8 cellular contexts compared by ENCODE assay signal in the genomic region with DNA sequence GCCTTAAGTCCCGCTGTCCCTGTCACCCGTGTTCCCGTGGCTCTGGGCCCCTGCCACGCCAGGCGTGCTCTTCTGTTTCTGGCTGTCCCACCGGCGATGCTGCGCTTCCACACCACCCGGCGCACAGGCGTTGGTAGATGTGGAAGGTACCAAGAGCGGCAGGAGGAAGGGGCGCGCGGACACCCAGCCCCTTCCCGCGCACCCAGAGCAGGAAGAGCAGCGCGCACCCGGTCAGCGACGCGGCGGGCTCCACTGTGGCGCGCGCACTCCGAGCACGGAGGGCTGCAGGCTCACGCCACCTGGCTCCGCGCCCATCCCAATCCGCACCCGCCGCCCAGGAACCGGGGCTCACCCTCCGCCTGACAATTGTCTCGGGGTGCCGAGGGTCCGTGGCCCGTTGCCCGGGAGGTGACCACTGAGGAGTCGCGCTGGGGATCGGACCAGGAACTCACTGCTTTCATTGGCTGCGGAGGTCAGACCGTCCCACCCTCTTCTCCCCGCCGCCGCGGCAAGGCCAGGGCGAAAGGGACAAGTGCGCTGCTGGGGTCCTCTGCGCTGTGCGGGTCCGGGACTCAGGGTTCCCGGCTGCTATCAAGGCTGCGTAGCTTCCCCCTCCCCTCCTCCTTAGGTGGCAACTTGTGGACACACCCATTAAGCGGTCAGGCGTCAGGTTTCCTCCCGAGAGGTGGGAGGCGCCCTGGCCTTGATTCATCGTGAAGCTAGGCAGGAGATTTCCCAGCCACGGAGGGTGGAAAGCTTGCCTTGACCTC.
DNase-seq lines count a peak whose midpoint lies in the region; ATAC-seq and TF ChIP-seq lines count a peak whose summit lies in the region.

No MANE protein-coding gene starts in this region.

- ATAC-seq in HG02759 (IDR thresholded peaks at IDR 0.05; ENCODE audit: unreplicated experiment) (peak; percentile 87), mucosa of descending colon (peak; percentile 68)

- H3K27ac Mint-ChIP-seq in activated CD4-positive, alpha-beta memory T cell treated with anti-CD3 and anti-CD28 coated beads for 36 hours = no peak overlapping the region

- H3K4me1 ChIP-seq in mucosa of descending colon (ENCODE audit: low read depth) (no peaks in the 10 kb centered on the region), urinary bladder (ENCODE audit: insufficient read depth) (no peaks in the 10 kb centered on the region)

- peaks cover 7% of the 10 kb centered on the region for H3K4me1 Mint-ChIP-seq in activated CD4-positive, alpha-beta memory T cell treated with anti-CD3 and anti-CD28 coated beads for 36 hours (ENCODE audit: low read depth)

- no peaks in the 10 kb centered on the region for H3K36me3 ChIP-seq in mucosa of descending colon (ENCODE audit: low read depth)
- no peaks in the 10 kb centered on the region for H3K36me3 ChIP-seq in urinary bladder (ENCODE audit: insufficient read depth)

- CTCF ChIA-PET in activated CD4-positive, alpha-beta memory T cell treated with anti-CD3 and anti-CD28 coated beads for 36 hours (lab: Charles Lee) = no interaction called here

- 1% methylated on average over 64 of the region's 64 CpGs for WGBS in urinary bladder

- H3K4me3 ChIP-seq in mucosa of descending colon = no peak overlapping the region
- H3K4me3 ChIP-seq in urinary bladder (ENCODE audit: low read depth, low read length) = peak overlapping the region; percentile 52

- no peak for TF ChIP-seq CTCF in mucosa of descending colon (IDR thresholded peaks at IDR 0.05)

- no peaks in the 10 kb centered on the region for H3K36me3 Mint-ChIP-seq in activated CD4-positive, alpha-beta memory T cell treated with anti-CD3 and anti-CD28 coated beads for 36 hours

- no peaks in the 10 kb centered on the region for H3K9me3 ChIP-seq in mucosa of descending colon

- peak; percentile 20 for DNase-seq in NCI-H1694 treated with DMSO at 0.1 percent for 48 hours (lab: John Stamatoyannopoulos, UW)
- no peak for DNase-seq in NCI-H1694 (lab: John Stamatoyannopoulos, UW)
- peak; percentile 85 for DNase-seq in NCI-H2196 (lab: John Stamatoyannopoulos, UW; ENCODE audit: unreplicated experiment)
- DNase-seq in activated CD4-positive, alpha-beta memory T cell treated with anti-CD3 and anti-CD28 coated beads for 36 hours = peak; percentile 58
- peak; percentile 44 for DNase-seq in erythroblast (lab: John Stamatoyannopoulos, UW)
- peak; percentile 14 to 54 (median 37) for DNase-seq in mucosa of descending colon

- peaks cover 13% of the 10 kb centered on the region for H3K27me3 Mint-ChIP-seq in activated CD4-positive, alpha-beta memory T cell treated with anti-CD3 and anti-CD28 coated beads for 36 hours

- H3K27ac ChIP-seq in urinary bladder (ENCODE audit: low read depth) = no peak overlapping the region

- intact Hi-C loops in activated CD4-positive, alpha-beta memory T cell treated with anti-CD3 and anti-CD28 coated beads for 36 hours (cut with micrococcal nuclease) = no loop called here
- intact Hi-C loops in mucosa of descending colon (cut with DNase I, micrococcal nuclease) = no loop called here

- H3K9me3 Mint-ChIP-seq in activated CD4-positive, alpha-beta memory T cell treated with anti-CD3 and anti-CD28 coated beads for 36 hours = no peaks in the 10 kb centered on the region

- POLR2A ChIA-PET in activated CD4-positive, alpha-beta memory T cell treated with anti-CD3 and anti-CD28 coated beads for 36 hours (lab: Charles Lee) = no interaction called here

- no peak for TF ChIP-seq POLR2A in erythroblast (IDR thresholded peaks at IDR 0.05; ENCODE audit: low read length)

- peak overlapping the region; percentile 76 for H3K4me3 Mint-ChIP-seq in activated CD4-positive, alpha-beta memory T cell treated with anti-CD3 and anti-CD28 coated beads for 36 hours
